Comparison of ENCODE assay signal across 2 cellular contexts in the genomic region with DNA sequence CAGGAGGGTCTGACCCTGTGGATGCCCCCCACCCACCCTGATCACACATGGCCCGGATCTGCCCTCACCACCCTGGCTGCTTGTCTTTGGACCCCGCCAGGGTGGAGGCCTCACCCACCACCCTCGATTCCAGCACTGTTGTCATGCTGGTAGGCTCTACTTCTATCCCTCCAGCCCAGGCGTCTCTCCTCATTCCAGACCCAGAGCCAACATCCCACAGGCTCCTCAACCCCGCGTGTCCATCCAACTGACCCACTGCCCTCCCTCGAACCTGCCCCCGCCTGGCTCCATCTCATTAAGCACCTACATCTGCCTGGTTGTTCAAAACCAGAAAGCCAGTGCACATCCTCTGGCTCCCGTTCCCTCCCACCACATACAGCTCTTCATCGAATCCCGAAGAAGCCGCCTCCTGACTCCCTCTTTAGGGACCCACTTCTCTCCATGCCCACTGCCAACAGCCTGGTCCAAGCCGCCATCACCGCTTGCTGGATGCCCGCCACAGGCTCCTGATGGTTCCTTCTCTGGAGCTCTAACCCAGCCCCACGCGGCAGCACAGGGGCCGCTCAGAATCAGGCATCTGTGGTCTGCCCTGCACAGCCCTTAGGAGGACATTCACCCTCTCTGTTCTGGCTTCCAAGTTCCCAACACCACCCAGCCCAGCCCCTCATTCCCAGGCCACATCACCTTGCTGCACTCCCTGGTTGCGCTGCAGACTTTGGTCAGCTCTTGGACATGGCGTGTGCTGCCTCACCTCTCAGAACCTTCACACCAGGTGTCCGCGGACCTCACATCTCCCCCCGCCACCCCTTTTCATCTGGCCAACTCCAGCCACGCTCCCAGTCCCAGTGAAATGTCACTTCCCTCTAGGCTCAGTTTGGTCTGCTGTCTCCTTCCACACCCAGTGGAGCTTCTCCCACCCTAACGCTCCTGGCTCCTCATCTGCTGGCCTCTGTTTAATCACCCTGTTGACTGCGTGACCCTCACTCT.
TF ChIP-seq lines count a peak whose summit lies in the region.

No MANE protein-coding gene starts in this region.

TF ChIP-seq in IMR-90, 13 proteins besides CTCF, POLR2A, EP300 and RAD21:
- TF ChIP-seq MAFK (IDR thresholded peaks at IDR 0.05; ENCODE audit: low read depth, low read length) (no peak), MXI1 (IDR thresholded peaks at IDR 0.05; ENCODE audit: borderline replicate concordance, low read depth, low read length) (no peak), CHD1 (IDR thresholded peaks at IDR 0.05; ENCODE audit: low read depth, low read length) (no peak), RCOR1 (IDR thresholded peaks at IDR 0.05; ENCODE audit: insufficient replicate concordance, low read length) (no peak), RFX5 (IDR thresholded peaks at IDR 0.05; ENCODE audit: low read depth, low read length) (no peak), ELK1 (IDR thresholded peaks at IDR 0.05; ENCODE audit: borderline replicate concordance, low read depth, low read length) (no peak), CEBPB (IDR thresholded peaks at IDR 0.05; ENCODE audit: low read depth, low read length) (no peak), USF2 (IDR thresholded peaks at IDR 0.05; ENCODE audit: low read depth, low read length) (no peak), BHLHE40 (IDR thresholded peaks at IDR 0.05; ENCODE audit: low read depth, low read length) (no peak), SMC3 (IDR thresholded peaks at IDR 0.05; ENCODE audit: low read depth, low read length) (no peak), NFE2L2 (IDR thresholded peaks at IDR 0.05; ENCODE audit: low read depth, low read length) (no peak), MAZ (IDR thresholded peaks at IDR 0.05; ENCODE audit: borderline replicate concordance, low read depth, low read length) (no peak), FOS (IDR thresholded peaks at IDR 0.05; ENCODE audit: low read depth, low read length) (no peak)

TF ChIP-seq in H1, 55 proteins besides CTCF, POLR2A, EP300 and RAD21:
- TF ChIP-seq TAF7 (optimal IDR thresholded peaks at IDR 0.05; ENCODE audit: borderline replicate concordance, low read depth, low read length) (no peak), EZH2 (IDR thresholded peaks at IDR 0.05; ENCODE audit: low read depth, low read length, severe bottlenecking) (no peak), RFX5 (IDR thresholded peaks at IDR 0.05; ENCODE audit: borderline replicate concordance, low read depth, low read length) (no peak), CBX8 (IDR thresholded peaks at IDR 0.05; ENCODE audit: borderline replicate concordance, low read depth, low read length) (no peak), FOSL1 (IDR thresholded peaks at IDR 0.05; ENCODE audit: insufficient read depth, low read depth, low read length) (no peak), SUZ12 (IDR thresholded peaks at IDR 0.05; ENCODE audit: low read length) (no peak), BACH1 (IDR thresholded peaks at IDR 0.05; ENCODE audit: low read length) (no peak), SIRT6 (IDR thresholded peaks at IDR 0.05; ENCODE audit: low read length) (no peak), JUN (IDR thresholded peaks at IDR 0.05; ENCODE audit: low read depth, low read length) (no peak), ASH2L (IDR thresholded peaks at IDR 0.05; ENCODE audit: low read length) (no peak), RBBP5 (IDR thresholded peaks at IDR 0.05; ENCODE audit: borderline replicate concordance, low read depth, low read length) (no peak), SIX5 (IDR thresholded peaks at IDR 0.05; ENCODE audit: low read depth, low read length) (no peak), USF2 (IDR thresholded peaks at IDR 0.05; ENCODE audit: low read length) (no peak), GABPA (IDR thresholded peaks at IDR 0.05; ENCODE audit: borderline replicate concordance, insufficient read depth, low read length) (no peak), CBX5 (IDR thresholded peaks at IDR 0.05; ENCODE audit: low read depth, low read length) (no peak), SRF (IDR thresholded peaks at IDR 0.05; ENCODE audit: low read depth, low read length) (no peak), CEBPB (IDR thresholded peaks at IDR 0.05; ENCODE audit: low read depth, low read length) (no peak), GTF2F1 (IDR thresholded peaks at IDR 0.05; ENCODE audit: borderline replicate concordance, low read depth, low read length) (no peak)
- TF ChIP-seq, protein P1, sequence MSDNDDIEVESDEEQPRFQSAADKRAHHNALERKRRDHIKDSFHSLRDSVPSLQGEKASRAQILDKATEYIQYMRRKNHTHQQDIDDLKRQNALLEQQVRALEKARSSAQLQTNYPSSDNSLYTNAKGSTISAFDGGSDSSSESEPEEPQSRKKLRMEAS (IDR thresholded peaks at IDR 0.05): no peak
